20 cellular contexts compared by ENCODE assay signal in genomic region chr2:85697096-85697495, GRCh38. TPM values are rescaled to one million over a fixed set of nuclear protein-coding genes. Genes with fewer than 3 reads are reported as not detected.
"Had no signal": no experiment of that assay in that cellular context is flagged by ENCODE, and none has a peak within 500 bp of the region (broad histone marks: within the 10 kb centered on the region; RNA-seq: fewer than 3 reads in every experiment).

No MANE protein-coding gene starts in this region.

- H3K36me3 ChIP-seq: brain microvascular endothelial cell, gastrocnemius medialis, sigmoid colon, thoracic aorta, upper lobe of right lung had no signal

- H3K9me3 Mint-ChIP-seq: stimulated activated naive B cell treated with anti-CD40 and anti-IgM and Interleukin-4, amounts not matched to agents 10 μg/mL and 1 μg/mL and 100 μg/mL, for 72 hours had no signal

- H3K4me3 ChIP-seq: coronary artery, gastrocnemius medialis, mucosa of descending colon, sigmoid colon, thoracic aorta, upper lobe of right lung had no signal

- ATAC-seq: esophagus mucosa; gastrocnemius medialis; left ventricle myocardium superior; mucosa of descending colon; stimulated activated naive B cell treated with anti-CD40 and anti-IgM and Interleukin-4, amounts not matched to agents 10 μg/mL and 1 μg/mL and 100 μg/mL, for 72 hours; upper lobe of right lung had no signal

- H3K27me3 ChIP-seq: brain microvascular endothelial cell, gastrocnemius medialis, sigmoid colon, upper lobe of right lung had no signal

- H3K79me2 ChIP-seq: parathyroid adenoma had no signal

- H3K27ac Mint-ChIP-seq: stimulated activated naive B cell treated with anti-CD40 and anti-IgM and Interleukin-4, amounts not matched to agents 10 μg/mL and 1 μg/mL and 100 μg/mL, for 72 hours had no signal

- H3K9me3 ChIP-seq: gastrocnemius medialis, mucosa of descending colon, sigmoid colon, thoracic aorta, upper lobe of right lung had no signal

- H3K36me3 Mint-ChIP-seq: naive B cell; stimulated activated naive B cell treated with anti-CD40 and anti-IgM and Interleukin-4, amounts not matched to agents 10 μg/mL and 1 μg/mL and 100 μg/mL, for 72 hours had no signal

- H3K27ac ChIP-seq: brain microvascular endothelial cell, coronary artery, gastrocnemius medialis, parathyroid adenoma, sigmoid colon, thoracic aorta, upper lobe of right lung, VCaP had no signal

- H2AFZ ChIP-seq: parathyroid adenoma had no signal

- H3K4me1 ChIP-seq: gastrocnemius medialis, parathyroid adenoma, sigmoid colon, upper lobe of right lung had no signal

- H3K4me3 Mint-ChIP-seq: naive B cell; stimulated activated naive B cell treated with anti-CD40 and anti-IgM and Interleukin-4, amounts not matched to agents 10 μg/mL and 1 μg/mL and 100 μg/mL, for 72 hours had no signal

- DNase-seq: activated CD4-positive, alpha-beta T cell treated with anti-CD3 and anti-CD28 coated beads, Interleukin-2, amount 50 U/mL, for 1 hour; activated CD4-positive, CD25-positive, alpha-beta regulatory T cell treated with anti-CD3 and anti-CD28 coated beads, Interleukin-2, amount 50 U/mL, for 72 hours; activated gamma-delta T cell treated with Interleukin-2 at 50 U/mL for 16 hours; brain microvascular endothelial cell; effector CD4-positive, alpha-beta T cell; gastrocnemius medialis; left ventricle myocardium superior; mucosa of descending colon; naive B cell; sigmoid colon; stimulated activated CD4-positive, alpha-beta T cell treated with anti-CD3 and anti-CD28 coated beads, Interleukin-4, amount 100 ng/mL, for 24 hours; stimulated activated naive B cell treated with anti-CD40 and anti-IgM and Interleukin-4, amounts not matched to agents 10 μg/mL and 1 μg/mL and 100 μg/mL, for 72 hours; upper lobe of right lung had no signal

RNA-seq across cellular contexts. Expression of gene GNLY, which starts 2.9 kb away (rescaled TPM):
- total RNA-seq: kidney epithelial cell had no signal

RNA-seq across cellular contexts. Expression of gene SFTPB, which starts 29.1 kb away (rescaled TPM):
- total RNA-seq: gastrocnemius medialis; kidney epithelial cell; sigmoid colon; T-helper 1 cell treated with Interleukin-12 subunit alpha and Interleukin-12 subunit beta and Interleukin-4 antibody, amounts not matched to agents 30 ng/mL and 1 ng/mL, for 36 hours; thoracic aorta had no signal
